26 cellular contexts compared by ENCODE assay signal in the genomic region with DNA sequence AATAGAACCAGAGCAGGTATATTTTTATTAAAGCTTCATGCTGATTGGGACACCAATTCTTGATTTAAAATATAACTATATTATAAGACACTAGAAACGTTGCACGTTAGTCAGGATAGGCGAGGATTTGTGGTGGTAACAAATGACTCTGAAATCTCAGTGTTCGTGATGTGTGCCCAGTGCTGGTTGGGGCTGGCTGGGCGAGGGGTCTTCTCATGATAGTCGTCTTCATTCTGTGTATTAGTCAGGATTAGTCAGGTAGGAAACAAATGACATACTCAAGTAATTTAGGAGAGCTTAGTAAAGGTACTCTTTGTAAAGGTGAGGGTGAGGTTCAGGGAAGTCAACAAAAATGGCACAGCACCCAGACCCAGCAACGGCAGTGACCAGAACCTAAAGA.
DNase-seq lines count a peak whose midpoint lies in the region; ATAC-seq lines count a peak whose summit lies in the region.
"Had no signal": no experiment of that assay in that cellular context is flagged by ENCODE, and none has a peak within 500 bp of the region (broad histone marks: within the 10 kb centered on the region; RNA-seq: fewer than 3 reads in every experiment).

No MANE protein-coding gene starts in this region.

- DNase-seq in activated naive CD4-positive, alpha-beta T cell treated with anti-CD3 and anti-CD28 coated beads, Interleukin-2, amount 50 U/mL, for 72 hours (ENCODE audit: low spot score in 2 of 2): no peak
- no peak for DNase-seq in activated naive CD4-positive, alpha-beta T cell treated with anti-CD3 and anti-CD28 coated beads, Interleukin-2, amount 10 ng/mL, durations not matched to agents 7 days and 5 days
- DNase-seq in activated T-cell treated with anti-CD3 and anti-CD28 coated beads, Interleukin-2, amount 50 U/mL, for 4 hours: no peak
- DNase-seq in adipocyte (ENCODE audit: low read depth): no peak
- DNase-seq in stimulated activated naive CD8-positive, alpha-beta T cell treated with anti-CD3 and anti-CD28 coated beads, Interleukin-15, Interleukin-2, amounts not matched to agents 100 U/mL and 50 U/mL, for 24 hours: peak; percentile 35
- no peak for DNase-seq in dermis blood vessel endothelial cell
- no peak for DNase-seq in Ammon's horn (ENCODE audit: low spot score)
- DNase-seq: activated CD4-positive, alpha-beta T cell treated with anti-CD3 and anti-CD28 coated beads, Interleukin-2, amount 10 ng/mL, durations not matched to agents 7 days and 5 days; CD4-positive, alpha-beta T cell; DMS 273 treated with DMSO at 0.1 percent for 48 hours; effector memory CD8-positive, alpha-beta T cell; foreskin fibroblast; heart left ventricle; left colon; NCI-H1092; NCI-H187 treated with DMSO at 0.1 percent for 48 hours; NCI-H524 treated with DMSO at 0.1 percent for 48 hours; NK-92 treated with Interleukin-12 subunit alpha and Interleukin-12 subunit beta, amount 100 ng/mL, for 24 hours; PC-9; stimulated activated naive CD4-positive, alpha-beta T cell; T-cell; tibial artery had no signal

- no peak overlapping the region for H3K4me3 ChIP-seq in adipocyte (ENCODE audit: low read length)
- H3K4me3 ChIP-seq: breast epithelium, heart left ventricle, PC-9, prostate gland, tibial artery had no signal

- peaks cover 40% of the 10 kb centered on the region for H3K4me1 Mint-ChIP-seq in activated naive CD4-positive, alpha-beta T cell treated with anti-CD3 and anti-CD28 coated beads, Interleukin-2, amount 10 ng/mL, durations not matched to agents 7 days and 5 days
- peaks cover 34% of the 10 kb centered on the region for H3K4me1 Mint-ChIP-seq in activated T-cell treated with anti-CD3 and anti-CD28 coated beads, Interleukin-2, amount 50 U/mL, for 4 hours (ENCODE audit: low read depth)
- H3K4me1 Mint-ChIP-seq: memory B cell had no signal

- no peaks in the 10 kb centered on the region for H3K27me3 Mint-ChIP-seq in activated naive CD4-positive, alpha-beta T cell treated with anti-CD3 and anti-CD28 coated beads, Interleukin-2, amount 10 ng/mL, durations not matched to agents 7 days and 5 days
- H3K27me3 Mint-ChIP-seq in activated T-cell treated with anti-CD3 and anti-CD28 coated beads, Interleukin-2, amount 50 U/mL, for 4 hours (ENCODE audit: low read depth): no peaks in the 10 kb centered on the region
- H3K27me3 Mint-ChIP-seq: activated CD4-positive, alpha-beta T cell treated with anti-CD3 and anti-CD28 coated beads, Interleukin-2, amount 10 ng/mL, durations not matched to agents 7 days and 5 days; CD4-positive, alpha-beta T cell; memory B cell; T-cell had no signal

- no peak overlapping the region for H3K4me3 Mint-ChIP-seq in activated naive CD4-positive, alpha-beta T cell treated with anti-CD3 and anti-CD28 coated beads, Interleukin-2, amount 10 ng/mL, durations not matched to agents 7 days and 5 days
- no peak overlapping the region for H3K4me3 Mint-ChIP-seq in activated T-cell treated with anti-CD3 and anti-CD28 coated beads, Interleukin-2, amount 50 U/mL, for 4 hours
- H3K4me3 Mint-ChIP-seq: activated CD4-positive, alpha-beta T cell treated with anti-CD3 and anti-CD28 coated beads, Interleukin-2, amount 10 ng/mL, durations not matched to agents 7 days and 5 days; CD4-positive, alpha-beta T cell; effector memory CD8-positive, alpha-beta T cell; memory B cell; T-cell had no signal

- peaks cover 4 to 23% of the 10 kb centered on the region in 2 donors for H3K36me3 Mint-ChIP-seq in activated naive CD4-positive, alpha-beta T cell treated with anti-CD3 and anti-CD28 coated beads, Interleukin-2, amount 50 U/mL, for 72 hours
- peaks cover under 1% of the 10 kb centered on the region for H3K36me3 Mint-ChIP-seq in activated naive CD4-positive, alpha-beta T cell treated with anti-CD3 and anti-CD28 coated beads, Interleukin-2, amount 10 ng/mL, durations not matched to agents 7 days and 5 days
- no peaks in the 10 kb centered on the region for H3K36me3 Mint-ChIP-seq in activated T-cell treated with anti-CD3 and anti-CD28 coated beads, Interleukin-2, amount 50 U/mL, for 4 hours (ENCODE audit: insufficient read depth)
- H3K36me3 Mint-ChIP-seq: memory B cell, T-cell had no signal

- H3K36me3 ChIP-seq in adipocyte (ENCODE audit: control insufficient read depth, insufficient read depth, low read length, severe bottlenecking): no peaks in the 10 kb centered on the region
- H3K36me3 ChIP-seq: breast epithelium, heart left ventricle, neutrophil, prostate gland, tibial artery had no signal

- H3K9ac ChIP-seq in adipocyte (ENCODE audit: low read length): peak overlapping the region; percentile 84

- no peaks in the 10 kb centered on the region for H3K9me3 ChIP-seq in adipocyte (ENCODE audit: control insufficient read depth, low read length)
- H3K9me3 ChIP-seq: breast epithelium, heart left ventricle, neutrophil, prostate gland, tibial artery had no signal

- peaks cover 52% of the 10 kb centered on the region for H3K4me1 ChIP-seq in adipocyte (ENCODE audit: control insufficient read depth, insufficient read depth, low read length)
- H3K4me1 ChIP-seq: breast epithelium, prostate gland had no signal

- peaks cover 12 to 26% of the 10 kb centered on the region in 2 donors for H3K9me3 Mint-ChIP-seq in activated naive CD4-positive, alpha-beta T cell treated with anti-CD3 and anti-CD28 coated beads, Interleukin-2, amount 50 U/mL, for 72 hours
- H3K9me3 Mint-ChIP-seq in activated naive CD4-positive, alpha-beta T cell treated with anti-CD3 and anti-CD28 coated beads, Interleukin-2, amount 10 ng/mL, durations not matched to agents 7 days and 5 days: peaks cover 2% of the 10 kb centered on the region
- H3K9me3 Mint-ChIP-seq in activated T-cell treated with anti-CD3 and anti-CD28 coated beads, Interleukin-2, amount 50 U/mL, for 4 hours: no peaks in the 10 kb centered on the region
- H3K9me3 Mint-ChIP-seq: CD4-positive, alpha-beta T cell; effector memory CD8-positive, alpha-beta T cell; memory B cell; T-cell had no signal

- H3K27ac Mint-ChIP-seq in activated naive CD4-positive, alpha-beta T cell treated with anti-CD3 and anti-CD28 coated beads, Interleukin-2, amount 50 U/mL, for 72 hours: peak overlapping the region; percentile 24 to 79
- H3K27ac Mint-ChIP-seq in activated naive CD4-positive, alpha-beta T cell treated with anti-CD3 and anti-CD28 coated beads, Interleukin-2, amount 10 ng/mL, durations not matched to agents 7 days and 5 days: no peak overlapping the region
- H3K27ac Mint-ChIP-seq: CD4-positive, alpha-beta T cell; effector memory CD8-positive, alpha-beta T cell; memory B cell; T-cell had no signal

- no peaks in the 10 kb centered on the region for H3K27me3 ChIP-seq in adipocyte (replicated peaks; ENCODE audit: control insufficient read depth, insufficient read depth, low read length)
- H3K27me3 ChIP-seq: breast epithelium, heart left ventricle, neutrophil, tibial artery had no signal

- CTCF ChIA-PET in activated naive CD4-positive, alpha-beta T cell treated with anti-CD3 and anti-CD28 coated beads, Interleukin-2, amount 10 ng/mL, durations not matched to agents 7 days and 5 days (lab: Charles Lee): interaction anchor here (1.1 kb wide), 1 partner anchor 9 kb away, joined by 4 read pairs; no protein-coding TSS in a partner anchor

- peak in 1 of 2 donors; percentile 39 for ATAC-seq in activated naive CD4-positive, alpha-beta T cell treated with anti-CD3 and anti-CD28 coated beads, Interleukin-2, amount 50 U/mL, for 72 hours
- peak; percentile 13 to 34 for ATAC-seq in activated T-cell treated with anti-CD3 and anti-CD28 coated beads, Interleukin-2, amount 50 U/mL, for 4 hours
- ATAC-seq in stimulated activated naive CD8-positive, alpha-beta T cell treated with anti-CD3 and anti-CD28 coated beads, Interleukin-15, Interleukin-2, amounts not matched to agents 100 U/mL and 50 U/mL, for 24 hours: peak; percentile 22
- ATAC-seq: effector memory CD8-positive, alpha-beta T cell; heart left ventricle; left colon; T-cell had no signal
